In the genomic region with DNA sequence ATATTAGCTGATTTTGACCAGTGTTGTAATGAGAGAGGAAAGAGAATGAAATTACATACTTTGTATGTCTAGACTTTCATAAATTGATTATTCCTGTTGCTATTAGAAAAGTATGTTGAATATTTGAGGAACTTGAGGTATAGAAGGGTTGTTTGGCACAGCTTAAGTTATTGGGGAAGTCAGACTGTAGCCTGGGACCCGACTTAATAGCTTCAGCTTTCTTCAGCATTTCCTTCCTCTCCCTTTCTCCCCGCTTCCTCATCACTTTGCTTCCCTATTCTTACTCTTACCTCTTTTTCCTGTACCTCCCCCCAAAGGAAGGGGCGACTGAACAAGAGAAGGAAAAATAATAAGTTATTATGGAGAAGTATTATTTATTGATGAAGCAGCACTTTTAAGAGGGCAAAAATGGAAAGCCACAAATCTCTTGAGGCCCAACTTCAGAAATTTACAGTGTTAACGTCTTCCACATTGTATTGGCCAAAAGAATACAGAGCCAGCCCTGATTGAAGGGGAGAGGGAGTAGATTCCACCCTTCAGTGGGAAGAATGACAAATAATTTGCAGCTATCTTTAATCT, we compare ENCODE assay signal across 1 cellular context.
A peak's percentile ranks its signal among the peaks of the same experiment; 100 is the strongest.
TF ChIP-seq lines count a peak whose summit lies in the region.

No MANE protein-coding gene starts in this region.

TF ChIP-seq in A549, 52 proteins besides CTCF, POLR2A, EP300 and RAD21 (continued from another document):
- TF ChIP-seq HEYL (CRISPR knock-in tag; IDR thresholded peaks at IDR 0.05) (no peak), MAFK (IDR thresholded peaks at IDR 0.05; ENCODE audit: partially characterized antibody) (peak; percentile 72), ZC3H11A (IDR thresholded peaks at IDR 0.05) (no peak), RFX5 (IDR thresholded peaks at IDR 0.05) (no peak)
